1 cellular context compared by ENCODE assay signal in genomic region chr22:38467438-38467903, GRCh38.
TF ChIP-seq lines count a peak whose summit lies in the region.

No MANE protein-coding gene starts in this region.

TF ChIP-seq in HepG2, 621 proteins besides CTCF, POLR2A, EP300 and RAD21 (continued from another document and continues in another):
- TF ChIP-seq POGK (CRISPR knock-in tag; conservative IDR thresholded peaks at IDR 0.05) (peak; percentile 22; the same call in 1 of the 2 replicates), ATF2 (CRISPR knock-in tag; IDR thresholded peaks at IDR 0.05) (no peak), ZNF891 (CRISPR knock-in tag; IDR thresholded peaks at IDR 0.05) (no peak), RCOR2 (CRISPR knock-in tag; IDR thresholded peaks at IDR 0.05) (no peak), SIX4 (CRISPR knock-in tag; IDR thresholded peaks at IDR 0.05) (no peak), TEAD3 (CRISPR knock-in tag; optimal IDR thresholded peaks at IDR 0.05; ENCODE audit: borderline replicate concordance) (peak; percentile 33), SP1 (IDR thresholded peaks at IDR 0.05) (no peak), SP1 (CRISPR knock-in tag; IDR thresholded peaks at IDR 0.05) (0 out of 2 replicates have a peak, but pooled peaks have one; percentile 13), CBFB (CRISPR knock-in tag; IDR thresholded peaks at IDR 0.05) (0 out of 2 replicates have a peak, but pooled peaks have one; percentile 7), GATAD2A (CRISPR knock-in tag; IDR thresholded peaks at IDR 0.05) (0 out of 2 replicates have a peak, but pooled peaks have one; percentile 9), SAP130 (CRISPR knock-in tag; IDR thresholded peaks at IDR 0.05; ENCODE audit: low read depth) (peak; percentile 13; the same call in 1 of the 2 replicates), ZSCAN25 (CRISPR knock-in tag; IDR thresholded peaks at IDR 0.05) (peak; percentile 13; the same call in 1 of the 2 replicates), JUND (CRISPR knock-in tag; IDR thresholded peaks at IDR 0.05) (0 out of 2 replicates have a peak, but pooled peaks have one; percentile 4), FOXO1 (CRISPR knock-in tag; IDR thresholded peaks at IDR 0.05) (0 out of 2 replicates have a peak, but pooled peaks have one; percentile 1), HNRNPL (IDR thresholded peaks at IDR 0.05; ENCODE audit: low read depth, low read length) (0 out of 2 replicates have a peak, but pooled peaks have one; percentile 23), SRF (IDR thresholded peaks at IDR 0.05; ENCODE audit: low read depth, low read length) (no peak), GMEB1 (CRISPR knock-in tag; IDR thresholded peaks at IDR 0.05; ENCODE audit: borderline replicate concordance) (no peak), ETV6 (CRISPR knock-in tag; conservative IDR thresholded peaks at IDR 0.05) (no peak), ZBTB3 (CRISPR knock-in tag; IDR thresholded peaks at IDR 0.05; ENCODE audit: borderline replicate concordance, low read depth) (no peak), ZBTB14 (CRISPR knock-in tag; IDR thresholded peaks at IDR 0.05) (no peak), ZNF251 (CRISPR knock-in tag; IDR thresholded peaks at IDR 0.05) (no peak), ARNT2 (CRISPR knock-in tag; IDR thresholded peaks at IDR 0.05; ENCODE audit: low read depth) (peak; percentile 60; the same call in 1 of the 2 replicates), ARID4A (CRISPR knock-in tag; IDR thresholded peaks at IDR 0.05; ENCODE audit: borderline replicate concordance) (peak; percentile 39; the same call in 1 of the 2 replicates), ZNF704 (CRISPR knock-in tag; IDR thresholded peaks at IDR 0.05; ENCODE audit: borderline replicate concordance) (0 out of 2 replicates have a peak, but pooled peaks have one; percentile 53), ZNF850 (CRISPR knock-in tag; conservative IDR thresholded peaks at IDR 0.05) (no peak), HOXA9 (CRISPR knock-in tag; IDR thresholded peaks at IDR 0.05; ENCODE audit: borderline replicate concordance) (peak; percentile 23; the same call in 1 of the 2 replicates), KLF12 (CRISPR knock-in tag; IDR thresholded peaks at IDR 0.05; ENCODE audit: borderline replicate concordance) (no peak), BCL3 (CRISPR knock-in tag; IDR thresholded peaks at IDR 0.05) (peak; percentile 62; the same call in 1 of the 2 replicates), ZNF276 (CRISPR knock-in tag; IDR thresholded peaks at IDR 0.05; ENCODE audit: low read depth) (no peak), GABPA (IDR thresholded peaks at IDR 0.05; ENCODE audit: low read depth, low read length) (no peak), GABPA (CRISPR knock-in tag; IDR thresholded peaks at IDR 0.05; ENCODE audit: low read depth) (0 out of 2 replicates have a peak, but pooled peaks have one; percentile 22), NR0B2 (CRISPR knock-in tag; IDR thresholded peaks at IDR 0.05) (peak; percentile 4; the same call in 1 of the 2 replicates), NFYC (CRISPR knock-in tag; IDR thresholded peaks at IDR 0.05) (0 out of 2 replicates have a peak, but pooled peaks have one; percentile 5), FOXC1 (CRISPR knock-in tag; IDR thresholded peaks at IDR 0.05; ENCODE audit: borderline replicate concordance) (0 out of 2 replicates have a peak, but pooled peaks have one; percentile 46), ZBTB44 (CRISPR knock-in tag; IDR thresholded peaks at IDR 0.05) (no peak), TAF1 (CRISPR knock-in tag; IDR thresholded peaks at IDR 0.05) (peak; percentile 28), TBX2 (CRISPR knock-in tag; IDR thresholded peaks at IDR 0.05; ENCODE audit: borderline replicate concordance) (0 out of 2 replicates have a peak, but pooled peaks have one; percentile 13), HOXA3 (CRISPR knock-in tag; IDR thresholded peaks at IDR 0.05) (no peak), ZNF776 (CRISPR knock-in tag; IDR thresholded peaks at IDR 0.05) (0 out of 2 replicates have a peak, but pooled peaks have one; percentile 17), ZZZ3 (CRISPR knock-in tag; IDR thresholded peaks at IDR 0.05; ENCODE audit: borderline replicate concordance) (no peak), U2AF2 (IDR thresholded peaks at IDR 0.05; ENCODE audit: low read depth, low read length) (no peak), JUN (CRISPR knock-in tag; IDR thresholded peaks at IDR 0.05) (0 out of 2 replicates have a peak, but pooled peaks have one; percentile 28), CSRNP1 (CRISPR knock-in tag; IDR thresholded peaks at IDR 0.05) (no peak)
